25 cellular contexts compared by ENCODE assay signal in the genomic region with DNA sequence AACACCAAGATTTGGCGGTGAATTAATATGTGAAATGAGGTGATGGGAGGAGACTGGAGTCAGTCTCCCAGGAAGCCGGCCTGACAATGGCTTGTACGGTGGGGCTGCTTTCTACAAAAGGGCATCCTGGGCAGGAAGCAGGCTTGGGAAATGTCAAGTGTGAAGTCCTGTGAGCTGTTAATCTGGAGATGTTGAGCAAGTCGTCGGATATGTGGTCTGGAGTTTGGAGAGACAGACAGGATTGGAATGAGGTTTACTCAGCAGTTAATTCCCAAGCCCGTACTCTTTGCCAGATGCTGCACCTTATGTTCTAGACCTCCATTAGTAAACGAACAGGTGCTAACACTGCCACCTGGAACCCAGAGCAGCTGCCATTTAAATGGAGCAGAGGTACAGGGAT.
DNase-seq lines count a peak whose midpoint lies in the region; ATAC-seq and TF ChIP-seq lines count a peak whose summit lies in the region.
"Had no signal": no experiment of that assay in that cellular context is flagged by ENCODE, and none has a peak within 500 bp of the region (broad histone marks: within the 10 kb centered on the region; RNA-seq: fewer than 3 reads in every experiment).

No MANE protein-coding gene starts in this region.

- no peaks in the 10 kb centered on the region for H3K9me3 Mint-ChIP-seq in immature natural killer cell
- H3K9me3 Mint-ChIP-seq: activated naive CD4-positive, alpha-beta T cell treated with anti-CD3 and anti-CD28 coated beads for 36 hours; activated T-helper 1 cell treated with anti-CD3 and anti-CD28 coated beads, Interleukin-12 subunit alpha, Interleukin-12 subunit beta, Interleukin-2, Interleukin-4 antibody, amounts not matched to agents 30 ng/mL and 10 ng/mL and 1 ng/mL, durations not matched to agents 14 hours and 24 hours and 36 hours; effector memory CD8-positive, alpha-beta T cell; mesothelial cell of epicardium; naive thymus-derived CD8-positive, alpha-beta T cell had no signal

- no peak overlapping the region for H3K27ac Mint-ChIP-seq in immature natural killer cell
- H3K27ac Mint-ChIP-seq: activated naive CD4-positive, alpha-beta T cell treated with anti-CD3 and anti-CD28 coated beads for 36 hours; activated T-helper 1 cell treated with anti-CD3 and anti-CD28 coated beads, Interleukin-12 subunit alpha, Interleukin-12 subunit beta, Interleukin-2, Interleukin-4 antibody, amounts not matched to agents 30 ng/mL and 10 ng/mL and 1 ng/mL, durations not matched to agents 14 hours and 24 hours and 36 hours; brain; mesothelial cell of epicardium; naive thymus-derived CD8-positive, alpha-beta T cell had no signal

- ATAC-seq in HG03108 (IDR thresholded peaks at IDR 0.05; ENCODE audit: unreplicated experiment) (no peak), left cardiac atrium (no peak)
- ATAC-seq: effector memory CD8-positive, alpha-beta T cell; naive thymus-derived CD8-positive, alpha-beta T cell had no signal

- H3K4me3 Mint-ChIP-seq in immature natural killer cell: no peak overlapping the region
- H3K4me3 Mint-ChIP-seq: activated naive CD4-positive, alpha-beta T cell treated with anti-CD3 and anti-CD28 coated beads for 36 hours; activated T-helper 1 cell treated with anti-CD3 and anti-CD28 coated beads, Interleukin-12 subunit alpha, Interleukin-12 subunit beta, Interleukin-2, Interleukin-4 antibody, amounts not matched to agents 30 ng/mL and 10 ng/mL and 1 ng/mL, durations not matched to agents 14 hours and 24 hours and 36 hours; brain; effector memory CD8-positive, alpha-beta T cell; mesothelial cell of epicardium; naive thymus-derived CD8-positive, alpha-beta T cell had no signal

- intact Hi-C loops in left cardiac atrium (cut with DNase I): no loop called here

- H3K4me3 ChIP-seq in fibroblast of mammary gland (ENCODE audit: control insufficient read depth, low read depth, low read length): no peak overlapping the region
- H3K4me3 ChIP-seq: adrenal gland, transverse colon had no signal

- H3K36me3 Mint-ChIP-seq in immature natural killer cell: no peaks in the 10 kb centered on the region
- H3K36me3 Mint-ChIP-seq: brain; mesothelial cell of epicardium; naive thymus-derived CD8-positive, alpha-beta T cell had no signal

- H3K27me3 Mint-ChIP-seq in immature natural killer cell (ENCODE audit: low read depth in 3 of 3): peaks cover 2 to 10% (median 10%) of the 10 kb centered on the region in 3 donors

- H3K4me1 Mint-ChIP-seq in immature natural killer cell: no peaks in the 10 kb centered on the region
- H3K4me1 Mint-ChIP-seq: naive thymus-derived CD8-positive, alpha-beta T cell had no signal

- no peak for TF ChIP-seq CTCF in fibroblast of mammary gland (conservative IDR thresholded peaks at IDR 0.05; ENCODE audit: control insufficient read depth, insufficient read depth, low read depth, low read length)

- DNase-seq in DMS 273 treated with DMSO at 0.1 percent for 48 hours (lab: John Stamatoyannopoulos, UW) (peak; percentile 57), NCI-H524 treated with DMSO at 0.1 percent for 48 hours (lab: John Stamatoyannopoulos, UW) (peak; percentile 85), fibroblast of mammary gland (ENCODE audit: low read depth) (peak; percentile 70), renal cortical epithelial cell (ENCODE audit: low read depth) (peak; percentile 9), immature natural killer cell (no peak), left cardiac atrium (no peak)
- DNase-seq: ACHN; activated CD4-positive, alpha-beta T cell treated with anti-CD3 and anti-CD28 coated beads, Interleukin-2, amount 50 U/mL, for 4 hours; activated naive CD4-positive, alpha-beta T cell treated with anti-CD3 and anti-CD28 coated beads for 36 hours; adrenal gland; effector memory CD8-positive, alpha-beta T cell; GOT3; Karpas-422; MV-4-11; naive thymus-derived CD8-positive, alpha-beta T cell; NCI-H146; occipital lobe; RPMI8226; stimulated activated CD4-positive, alpha-beta T cell treated with anti-CD3 and anti-CD28 coated beads, Interleukin-2, amount 100 ng/mL, for 24 hours; T-helper 1 cell; transverse colon had no signal

Comparison
In these comparisons a context has a peak if more than half of its experiments do, and no peak if none do; other contexts are left out.
1. DNase-seq: peak in DMS 273 treated with DMSO at 0.1 percent for 48 hours (single experiment), NCI-H524 treated with DMSO at 0.1 percent for 48 hours (single experiment), fibroblast of mammary gland (single experiment) and renal cortical epithelial cell (single experiment); none in immature natural killer cell (0 of 3) and left cardiac atrium (single experiment).